ENCODE assay signal across 27 cellular contexts in the genomic region with DNA sequence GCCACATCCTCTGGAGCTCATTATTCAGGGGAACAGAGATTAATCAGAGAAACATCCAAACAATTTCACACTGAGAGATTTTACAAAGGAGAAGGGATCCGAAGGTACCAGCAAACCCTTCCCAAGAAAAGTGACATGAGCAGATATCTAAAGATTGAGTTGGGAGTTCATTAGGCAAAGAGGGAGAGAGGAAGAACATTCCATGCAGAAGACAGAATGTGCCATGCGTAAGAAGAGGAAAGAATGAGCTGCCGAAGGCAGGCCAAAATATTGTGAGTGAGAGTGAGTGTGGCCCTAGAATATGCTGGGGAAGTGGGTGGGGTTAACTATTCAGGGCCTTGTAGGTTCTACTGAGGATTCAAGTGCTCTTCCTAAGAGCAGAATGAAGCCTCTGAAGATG. TPM values are rescaled to one million over a fixed set of nuclear protein-coding genes. Genes with fewer than 3 reads are reported as not detected.
A peak's percentile ranks its signal among the peaks of the same experiment; 100 is the strongest.
DNase-seq lines count a peak whose midpoint lies in the region; ATAC-seq and TF ChIP-seq lines count a peak whose summit lies in the region.
"Had no signal": no experiment of that assay in that cellular context is flagged by ENCODE, and none has a peak within 500 bp of the region (broad histone marks: within the 10 kb centered on the region; RNA-seq: fewer than 3 reads in every experiment).

No MANE protein-coding gene starts in this region.

- H3K4me1 ChIP-seq in gastroesophageal sphincter (peaks cover 12 to 37% (median 15%) of the 10 kb centered on the region in 3 donors), gastrocnemius medialis (no peaks in the 10 kb centered on the region), vagina (peaks cover 8% of the 10 kb centered on the region)
- H3K4me1 ChIP-seq: A549, SJCRH30 had no signal

- ATAC-seq in left ventricle myocardium superior (peak; percentile 31), Right ventricle myocardium inferior (no peak), gastroesophageal sphincter (peak; percentile 87), gastrocnemius medialis (peak; percentile 24 to 27), HG03280 (IDR thresholded peaks at IDR 0.05; ENCODE audit: unreplicated experiment) (no peak), HG02571 (IDR thresholded peaks at IDR 0.05; ENCODE audit: unreplicated experiment) (no peak), HG02884 (IDR thresholded peaks at IDR 0.05; ENCODE audit: unreplicated experiment) (no peak)
- ATAC-seq: A549; activated T-cell treated with anti-CD3 and anti-CD28 coated beads, Interleukin-2, amount 50 U/mL, for 4 hours; GM23338; Panc1; stimulated activated naive B cell treated with anti-CD40 and anti-IgM and Interleukin-4, amounts not matched to agents 10 μg/mL and 1 μg/mL and 100 μg/mL, for 72 hours; T-cell had no signal

- 30 to 43% methylated on average over 1 to 3 of the region's 3 CpGs for WGBS in gastroesophageal sphincter (ENCODE audit: low coverage in 1 of 2), 2 donors

- intact Hi-C loops in left ventricle myocardium superior (cut with micrococcal nuclease), result no loop called here
- intact Hi-C loops in Right ventricle myocardium inferior (cut with DNase I), result no loop called here
- intact Hi-C loops in gastrocnemius medialis (cut with DNase I; ENCODE audit: low total_unique reads), result no loop called here
- intact Hi-C loops in vagina (cut with DNase I), result no loop called here

- peaks cover 0 to 34% of the 10 kb centered on the region in 2 donors for H3K36me3 ChIP-seq in gastroesophageal sphincter
- H3K36me3 ChIP-seq in gastrocnemius medialis, result no peaks in the 10 kb centered on the region
- no peaks in the 10 kb centered on the region for H3K36me3 ChIP-seq in vagina
- H3K36me3 ChIP-seq: SJCRH30 had no signal

- H3K4me3 ChIP-seq in gastroesophageal sphincter (no peak overlapping the region), gastrocnemius medialis (no peak overlapping the region), vagina (no peak overlapping the region)
- H3K4me3 ChIP-seq: A549, GM23338, SJCRH30 had no signal

- peak; percentile 87 for TF ChIP-seq EP300 in gastroesophageal sphincter (IDR thresholded peaks at IDR 0.05)

- H3K9me3 ChIP-seq in gastroesophageal sphincter (no peaks in the 10 kb centered on the region), gastrocnemius medialis (no peaks in the 10 kb centered on the region), vagina (no peaks in the 10 kb centered on the region)

- DNase-seq in left ventricle myocardium superior (no peak), Right ventricle myocardium inferior (ENCODE audit: missing footprints) (no peak), gastrocnemius medialis (no peak), vagina (ENCODE audit: extremely low spot score in 2 of 2) (no peak)
- DNase-seq: activated CD4-positive, CD25-positive, alpha-beta regulatory T cell treated with anti-CD3 and anti-CD28 coated beads, Interleukin-2, amount 50 U/mL, for 72 hours; activated naive CD4-positive, alpha-beta T cell; activated T-cell treated with anti-CD3 and anti-CD28 coated beads, Interleukin-2, amount 50 U/mL, for 4 hours; anterior cingulate cortex; COR-L47; DND-41; effector memory CD4-positive, alpha-beta T cell; glutamatergic neuron; left cardiac atrium; NCI-H1105 treated with DMSO at 0.1 percent for 48 hours; NCI-H510A treated with DMSO at 0.1 percent for 48 hours; SJCRH30; small intestine; stimulated activated naive B cell treated with anti-CD40 and anti-IgM and Interleukin-4, amounts not matched to agents 10 μg/mL and 1 μg/mL and 100 μg/mL, for 72 hours; T-cell had no signal

- H3K27me3 ChIP-seq in gastroesophageal sphincter (no peaks in the 10 kb centered on the region), gastrocnemius medialis (no peaks in the 10 kb centered on the region), vagina (no peaks in the 10 kb centered on the region)
- H3K27me3 ChIP-seq: SJCRH30 had no signal

- in situ Hi-C loops in gastrocnemius medialis (cut with MboI; ENCODE audit: low sequenced_read_pairs in 4 of 4), result no loop called here

- no peak for TF ChIP-seq CTCF in gastroesophageal sphincter (IDR thresholded peaks at IDR 0.05)
- TF ChIP-seq CTCF in gastrocnemius medialis (IDR thresholded peaks at IDR 0.05 in 4 of 5, conservative IDR thresholded peaks at IDR 0.05 in 1 of 5), result no peak
- no peak for TF ChIP-seq CTCF in vagina (IDR thresholded peaks at IDR 0.05)

- H3K27ac ChIP-seq in gastroesophageal sphincter, result peak overlapping the region; percentile 81 to 94 (median 88)
- H3K27ac ChIP-seq in gastrocnemius medialis, result no peak overlapping the region
- H3K27ac ChIP-seq in vagina, result peak overlapping the region; percentile 78
- H3K27ac ChIP-seq: A549, SJCRH30 had no signal

- TF ChIP-seq POLR2A in gastroesophageal sphincter (IDR thresholded peaks at IDR 0.05) (no peak), gastrocnemius medialis (IDR thresholded peaks at IDR 0.05) (no peak), vagina (IDR thresholded peaks at IDR 0.05) (no peak)

RNA-seq across cellular contexts. Expression of a gene that starts 50.0 kb away (rescaled TPM):
- total RNA-seq in left ventricle myocardium superior (53.8 TPM), Right ventricle myocardium inferior (106 TPM), gastroesophageal sphincter (100 to 1,000 TPM in 2 of 4 donors, 10 to 100 TPM in 2; 13.2 to 191 (median 102) TPM), gastrocnemius medialis (10 to 100 TPM; 12.1 to 30.2 (median 19.2) TPM), vagina (62.9 TPM)
- total RNA-seq: progenitor cell of endocrine pancreas, SJCRH30 had no signal

Comparison
In these comparisons a context has a peak if more than half of its experiments do, and no peak if none do; other contexts are left out.
1. ATAC-seq: peak in left ventricle myocardium superior (single experiment), gastroesophageal sphincter (single experiment) and gastrocnemius medialis (2 of 2); none in Right ventricle myocardium inferior (single experiment), HG03280 (single experiment), HG02571 (single experiment) and HG02884 (single experiment).
2. H3K27ac ChIP-seq: peak in gastroesophageal sphincter (4 of 4) and vagina (single experiment); none in gastrocnemius medialis (0 of 4).